1 cellular context compared by ENCODE assay signal in genomic region chr17:77741109-77741508, GRCh38.
TF ChIP-seq lines count a peak whose summit lies in the region.

No MANE protein-coding gene starts in this region.

TF ChIP-seq in GM12878, 131 proteins besides CTCF, POLR2A, EP300 and RAD21 (continued from another document):
- TF ChIP-seq, protein P1, sequence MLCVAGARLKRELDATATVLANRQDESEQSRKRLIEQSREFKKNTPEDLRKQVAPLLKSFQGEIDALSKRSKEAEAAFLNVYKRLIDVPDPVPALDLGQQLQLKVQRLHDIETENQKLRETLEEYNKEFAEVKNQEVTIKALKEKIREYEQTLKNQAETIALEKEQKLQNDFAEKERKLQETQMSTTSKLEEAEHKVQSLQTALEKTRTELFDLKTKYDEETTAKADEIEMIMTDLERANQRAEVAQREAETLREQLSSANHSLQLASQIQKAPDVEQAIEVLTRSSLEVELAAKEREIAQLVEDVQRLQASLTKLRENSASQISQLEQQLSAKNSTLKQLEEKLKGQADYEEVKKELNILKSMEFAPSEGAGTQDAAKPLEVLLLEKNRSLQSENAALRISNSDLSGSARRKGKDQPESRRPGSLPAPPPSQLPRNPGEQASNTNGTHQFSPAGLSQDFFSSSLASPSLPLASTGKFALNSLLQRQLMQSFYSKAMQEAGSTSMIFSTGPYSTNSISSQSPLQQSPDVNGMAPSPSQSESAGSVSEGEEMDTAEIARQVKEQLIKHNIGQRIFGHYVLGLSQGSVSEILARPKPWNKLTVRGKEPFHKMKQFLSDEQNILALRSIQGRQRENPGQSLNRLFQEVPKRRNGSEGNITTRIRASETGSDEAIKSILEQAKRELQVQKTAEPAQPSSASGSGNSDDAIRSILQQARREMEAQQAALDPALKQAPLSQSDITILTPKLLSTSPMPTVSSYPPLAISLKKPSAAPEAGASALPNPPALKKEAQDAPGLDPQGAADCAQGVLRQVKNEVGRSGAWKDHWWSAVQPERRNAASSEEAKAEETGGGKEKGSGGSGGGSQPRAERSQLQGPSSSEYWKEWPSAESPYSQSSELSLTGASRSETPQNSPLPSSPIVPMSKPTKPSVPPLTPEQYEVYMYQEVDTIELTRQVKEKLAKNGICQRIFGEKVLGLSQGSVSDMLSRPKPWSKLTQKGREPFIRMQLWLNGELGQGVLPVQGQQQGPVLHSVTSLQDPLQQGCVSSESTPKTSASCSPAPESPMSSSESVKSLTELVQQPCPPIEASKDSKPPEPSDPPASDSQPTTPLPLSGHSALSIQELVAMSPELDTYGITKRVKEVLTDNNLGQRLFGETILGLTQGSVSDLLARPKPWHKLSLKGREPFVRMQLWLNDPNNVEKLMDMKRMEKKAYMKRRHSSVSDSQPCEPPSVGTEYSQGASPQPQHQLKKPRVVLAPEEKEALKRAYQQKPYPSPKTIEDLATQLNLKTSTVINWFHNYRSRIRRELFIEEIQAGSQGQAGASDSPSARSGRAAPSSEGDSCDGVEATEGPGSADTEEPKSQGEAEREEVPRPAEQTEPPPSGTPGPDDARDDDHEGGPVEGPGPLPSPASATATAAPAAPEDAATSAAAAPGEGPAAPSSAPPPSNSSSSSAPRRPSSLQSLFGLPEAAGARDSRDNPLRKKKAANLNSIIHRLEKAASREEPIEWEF (IDR thresholded peaks at IDR 0.05; ENCODE audit: insufficient replicate concordance, low read depth, low read length): no peak
- no peak for TF ChIP-seq POLR2AphosphoS5 (IDR thresholded peaks at IDR 0.05; ENCODE audit: low read length)
- no peak for TF ChIP-seq PAX8 (IDR thresholded peaks at IDR 0.05)
- no peak for TF ChIP-seq BHLHE40 (IDR thresholded peaks at IDR 0.05; ENCODE audit: borderline replicate concordance in 1 of 2, low read depth in 2 of 2, low read length in 1 of 2)
- TF ChIP-seq SMAD1 (IDR thresholded peaks at IDR 0.05; ENCODE audit: low read depth, partially characterized antibody): no peak
